ENCODE assay signal across 10 cellular contexts in genomic region chr20:31612271-31612640, GRCh38. TPM values are rescaled to one million over a fixed set of nuclear protein-coding genes. Genes with fewer than 3 reads are reported as not detected.
A peak's percentile ranks its signal among the peaks of the same experiment; 100 is the strongest.
DNase-seq lines count a peak whose midpoint lies in the region; ATAC-seq and TF ChIP-seq lines count a peak whose summit lies in the region.
"Not testable (repeated sequence)": the region's sequence is repeated elsewhere in the genome, so short reads cannot be mapped to it uniquely, and the experiment has no call there.
"Had no signal": no experiment of that assay in that cellular context is flagged by ENCODE, and none has a peak within 500 bp of the region (broad histone marks: within the 10 kb centered on the region; RNA-seq: fewer than 3 reads in every experiment).

No MANE protein-coding gene starts in this region.

- intact Hi-C loops in IMR-90 (cut with micrococcal nuclease): not testable (repeated sequence)
- intact Hi-C loops in Panc1 (cut with micrococcal nuclease; ENCODE audit: unreplicated experiment): loop anchor here (1.0 kb wide), 1 partner anchor 42 kb away; no protein-coding TSS in a partner anchor
- intact Hi-C loops in mammary epithelial cell (cut with micrococcal nuclease): loop anchor here (1.0 kb wide), 1 partner anchor 52 kb away; no protein-coding TSS in a partner anchor

- not testable (repeated sequence) for ATAC-seq in IMR-90 (ENCODE audit: low read depth); Panc1

- not testable (repeated sequence) for H3K27me3 ChIP-seq in IMR-90 (ENCODE audit: control insufficient read depth, insufficient read depth, low read length); Panc1 (ENCODE audit: control insufficient read depth, insufficient read depth, low read length); mammary epithelial cell (ENCODE audit: insufficient read depth, low read length); mesendoderm (ENCODE audit: insufficient read depth, low read length, poor library complexity)

- POLR2A ChIA-PET in IMR-90 (lab: Charles Lee; ENCODE audit: unreplicated experiment): not testable (repeated sequence)
- POLR2A ChIA-PET in Panc1 (lab: Charles Lee): interaction anchor here (0.7 to 1.7 kb wide), 5 partner anchors 24 to 110 kb away, joined by 3 to 9 read pairs (median 6); no protein-coding TSS in a partner anchor

- not testable (repeated sequence) for BruUV-seq in IMR-90 (replicated peaks; lab: Mats Ljungman, UMichigan); Panc1 (replicated peaks; lab: Mats Ljungman, UMichigan); mammary epithelial cell (replicated peaks; lab: Mats Ljungman, UMichigan)

- not testable (repeated sequence) for H3K23ac ChIP-seq in IMR-90 (ENCODE audit: low read depth, low read length); mesendoderm (ENCODE audit: low read length)

- not testable (repeated sequence) for H4K8ac ChIP-seq in IMR-90 (ENCODE audit: low read depth in 2 of 2, low read length in 2 of 2); mesendoderm (ENCODE audit: low read depth, low read length)

- not testable (repeated sequence) for TF ChIP-seq POLR2A in IMR-90 (IDR thresholded peaks at IDR 0.05; ENCODE audit: low read depth, low read length)

- H2BK120ac ChIP-seq in IMR-90 (ENCODE audit: low read depth, low read length): not testable (repeated sequence)
- H2BK120ac ChIP-seq in mesendoderm (ENCODE audit: low read depth, low read length): peak overlapping the region; percentile 67

- CTCF ChIA-PET in IMR-90 (lab: Yijun Ruan, JAX): interaction anchor here (0.5 to 4.0 kb wide), 20 partner anchors 9 to 163 kb away, joined by 3 to 97 read pairs (median 6); no protein-coding TSS in a partner anchor
- CTCF ChIA-PET in Panc1 (lab: Charles Lee): interaction anchor here (0.7 to 7.8 kb wide), 19 partner anchors 8 to 111 kb away, joined by 3 to 298 read pairs (median 9); partner anchors contain the start of genes HM13 and ID1
- CTCF ChIA-PET in mammary epithelial cell (lab: Charles Lee; ENCODE audit: low non-redundant PET): interaction anchor here (0.6 to 3.3 kb wide), 10 partner anchors 19 to 111 kb away, joined by 3 to 45 read pairs (median 7); no protein-coding TSS in a partner anchor

- H2BK5ac ChIP-seq in IMR-90 (ENCODE audit: low read depth, low read length, poor library complexity, severe bottlenecking); mesendoderm (ENCODE audit: low read length): not testable (repeated sequence)

- H3K4ac ChIP-seq in IMR-90 (ENCODE audit: low read depth, low read length): not testable (repeated sequence)
- peak overlapping the region; percentile 67 for H3K4ac ChIP-seq in mesendoderm (ENCODE audit: low read depth, low read length)

- H3K4me1 ChIP-seq in IMR-90 (ENCODE audit: control insufficient read depth, insufficient read depth, low read length) (peaks cover 15% of the 10 kb centered on the region), Panc1 (ENCODE audit: control insufficient read depth, insufficient read depth, low read length) (peaks cover 55% of the 10 kb centered on the region), mammary epithelial cell (ENCODE audit: insufficient read depth, low read length) (peaks cover 45% of the 10 kb centered on the region)
- not testable (repeated sequence) for H3K4me1 ChIP-seq in mesendoderm (ENCODE audit: control insufficient read depth, low read depth, low read length)

- H4K5ac ChIP-seq in IMR-90 (ENCODE audit: low read depth, low read length); mesendoderm (ENCODE audit: low read length): not testable (repeated sequence)

- not testable (repeated sequence) for H4K20me1 ChIP-seq in IMR-90 (ENCODE audit: insufficient read depth, low read length); mammary epithelial cell (ENCODE audit: insufficient read depth, low read length)

- dilution Hi-C loops in IMR-90 (cut with HindIII; ENCODE audit: low sequenced_read_pairs, unreplicated experiment): not testable (repeated sequence)
- dilution Hi-C loops in mammary epithelial cell (cut with HindIII; ENCODE audit: low sequenced_read_pairs): loop anchor here (5.0 kb wide), 2 partner anchors 45 to 85 kb away; no protein-coding TSS in a partner anchor

- H2AK9ac ChIP-seq in IMR-90 (replicated peaks; ENCODE audit: low read depth, low read length, poor library complexity): not testable (repeated sequence)

- H3K18ac ChIP-seq in IMR-90 (ENCODE audit: low read depth, low read length): not testable (repeated sequence)
- H3K18ac ChIP-seq in mesendoderm (ENCODE audit: low read length): peak overlapping the region; percentile 97

- H3K9me1 ChIP-seq in IMR-90 (ENCODE audit: insufficient read depth, low read length): not testable (repeated sequence)

- TF ChIP-seq RAD21 in IMR-90 (IDR thresholded peaks at IDR 0.05; ENCODE audit: low read length): not testable (repeated sequence)

- H3K79me2 ChIP-seq in mammary epithelial cell (ENCODE audit: insufficient read depth, low read length); mesendoderm (ENCODE audit: control insufficient read depth, insufficient read depth, low read length): not testable (repeated sequence)

- 79% methylated on average over 2 of the region's 12 CpGs; no CpG with 5 or more reads in 1 of the 2 experiments for WGBS in IMR-90 (ENCODE audit: extremely low coverage in 2 of 2, insufficient read length in 1 of 2), 2 experiments
- WGBS in mammary epithelial cell (ENCODE audit: low coverage, missing lambda C conversion rate): 89% methylated on average over 3 of the region's 12 CpGs
- WGBS in mesendoderm (ENCODE audit: extremely low coverage, insufficient coverage, low lambda C conversion rate): no CpG with 5 or more reads among the region's 12 CpGs

- peak overlapping the region; percentile 14 for H3K27ac ChIP-seq in C4-2B
- H3K27ac ChIP-seq in IMR-90 (ENCODE audit: insufficient read depth, low read length); mesendoderm (ENCODE audit: low read depth, low read length): not testable (repeated sequence)
- peak overlapping the region; percentile 100 for H3K27ac ChIP-seq in Panc1 (ENCODE audit: low read length)
- H3K27ac ChIP-seq in mammary epithelial cell (ENCODE audit: insufficient read depth, low read depth, low read length): peak overlapping the region; percentile 49

- H3K9me3 Mint-ChIP-seq in glutamatergic neuron (ENCODE audit: unreplicated experiment): peaks cover 17% of the 10 kb centered on the region
- H3K9me3 Mint-ChIP-seq in progenitor cell of endocrine pancreas (ENCODE audit: low read depth): not testable (repeated sequence)

- DNase-seq in IMR-90; Panc1 (ENCODE audit: low read depth, low spot score); mammary epithelial cell; glutamatergic neuron; mesendoderm; progenitor cell of endocrine pancreas (ENCODE audit: low spot score, unreplicated experiment): not testable (repeated sequence)

- not testable (repeated sequence) for H4K91ac ChIP-seq in IMR-90 (ENCODE audit: insufficient read depth, low read depth, low read length)

- not testable (repeated sequence) for H3K79me1 ChIP-seq in IMR-90 (ENCODE audit: low read depth in 1 of 2, low read length in 2 of 2); mesendoderm (ENCODE audit: low read length)

- TF ChIP-seq CTCF in C4-2B (conservative IDR thresholded peaks at IDR 0.05); IMR-90 (conservative IDR thresholded peaks at IDR 0.05; ENCODE audit: low read depth, low read length); Panc1 (IDR thresholded peaks at IDR 0.05); mammary epithelial cell (conservative IDR thresholded peaks at IDR 0.05 in 1 of 2, IDR thresholded peaks at IDR 0.05 in 1 of 2; ENCODE audit: extremely low read depth in 1 of 2, insufficient read depth in 1 of 2, low read depth in 1 of 2, low read length in 2 of 2); glutamatergic neuron (IDR thresholded peaks at IDR 0.05; ENCODE audit: partially characterized antibody, unreplicated experiment); progenitor cell of endocrine pancreas (IDR thresholded peaks at IDR 0.05; ENCODE audit: unreplicated experiment): not testable (repeated sequence)

- peaks cover 23% of the 10 kb centered on the region for H3K27me3 Mint-ChIP-seq in glutamatergic neuron (ENCODE audit: unreplicated experiment)
- H3K27me3 Mint-ChIP-seq in progenitor cell of endocrine pancreas: not testable (repeated sequence)

- not testable (repeated sequence) for H3K4me3 Mint-ChIP-seq in glutamatergic neuron (ENCODE audit: unreplicated experiment); progenitor cell of endocrine pancreas (ENCODE audit: low read depth)

- H3K36me3 Mint-ChIP-seq in glutamatergic neuron (ENCODE audit: unreplicated experiment); progenitor cell of endocrine pancreas (ENCODE audit: insufficient read depth): not testable (repeated sequence)

- not testable (repeated sequence) for H3K9me3 ChIP-seq in IMR-90 (ENCODE audit: control insufficient read depth, insufficient read depth, low read length); Panc1 (ENCODE audit: control insufficient read depth, insufficient read depth, low read depth, low read length); mammary epithelial cell (replicated peaks; ENCODE audit: insufficient read depth, low read length)

- H3K4me3 ChIP-seq in IMR-90 (ENCODE audit: insufficient read depth, low read depth, low read length); Panc1 (ENCODE audit: low read depth in 2 of 2, low read length in 2 of 2); mammary epithelial cell (replicated peaks in 1 of 3; ENCODE audit: insufficient read depth in 1 of 3, low read depth in 2 of 3, low read length in 3 of 3); mesendoderm (ENCODE audit: low read length): not testable (repeated sequence)

- H2BK20ac ChIP-seq in IMR-90 (ENCODE audit: low read depth, low read length): not testable (repeated sequence)

- not testable (repeated sequence) for H2AK5ac ChIP-seq in IMR-90 (ENCODE audit: low read depth, low read length); mesendoderm (ENCODE audit: low read length)

- not testable (repeated sequence) for H3K36me3 ChIP-seq in IMR-90 (ENCODE audit: control insufficient read depth, insufficient read depth, low read length); Panc1 (ENCODE audit: control insufficient read depth, insufficient read depth, low read length); mammary epithelial cell (ENCODE audit: insufficient read depth, low read length); mesendoderm (ENCODE audit: control insufficient read depth, insufficient read depth, low read length)

- not testable (repeated sequence) for H3K14ac ChIP-seq in IMR-90 (replicated peaks; ENCODE audit: low read depth, low read length)

- not testable (repeated sequence) for H3K9ac ChIP-seq in IMR-90 (ENCODE audit: low read depth, low read length); mammary epithelial cell (ENCODE audit: insufficient read depth, low read length); mesendoderm (ENCODE audit: low read length)

- H3K4me2 ChIP-seq in IMR-90 (ENCODE audit: low read depth, low read length); mammary epithelial cell (ENCODE audit: insufficient read depth, low read depth, low read length); mesendoderm (ENCODE audit: low read length): not testable (repeated sequence)

- H3K27ac Mint-ChIP-seq in glutamatergic neuron (ENCODE audit: unreplicated experiment) (peak overlapping the region; percentile 22), progenitor cell of endocrine pancreas (peak overlapping the region; percentile 94)

- H3K4me1 Mint-ChIP-seq in glutamatergic neuron (ENCODE audit: low read depth, unreplicated experiment): peaks cover 14% of the 10 kb centered on the region
- H3K4me1 Mint-ChIP-seq in progenitor cell of endocrine pancreas (ENCODE audit: low read depth): peaks cover 31% of the 10 kb centered on the region

- not testable (repeated sequence) for H3K56ac ChIP-seq in IMR-90 (ENCODE audit: extremely low read depth, insufficient read depth, low read length); mesendoderm (ENCODE audit: low read length)

- H2AFZ ChIP-seq in IMR-90 (replicated peaks; ENCODE audit: low read length, poor library complexity): peak overlapping the region; percentile 9
- H2AFZ ChIP-seq in mammary epithelial cell (ENCODE audit: low read depth, low read length): not testable (repeated sequence)

- in situ Hi-C loops in IMR-90 (cut with MboI; ENCODE audit: low sequenced_read_pairs); Panc1 (cut with HindIII; ENCODE audit: low pct_unique_long_range_greater_than_20kb, low sequenced_read_pairs); mammary epithelial cell (cut with MboI; ENCODE audit: low sequenced_read_pairs in 2 of 2): not testable (repeated sequence)

- H2BK15ac ChIP-seq in IMR-90 (ENCODE audit: low read depth, low read length); mesendoderm (replicated peaks; ENCODE audit: low read depth): not testable (repeated sequence)

RNA-seq across cellular contexts. Expression of gene ID1, which starts 7.2 kb away (rescaled TPM):
- total RNA-seq in IMR-90 (2012; rRNA removed) (174 and 186 TPM in 2 replicates), Panc1 (2021; ENCODE audit: unreplicated experiment) (152 TPM), mammary epithelial cell (10 to 100 TPM; 66.2 to 86.1 TPM), glutamatergic neuron (ENCODE audit: unreplicated experiment) (92.0 TPM), progenitor cell of endocrine pancreas (322 and 326 TPM in 2 replicates)
- polyA plus RNA-seq in IMR-90 (2012; rRNA removed) (148 and 156 TPM in 2 replicates), mammary epithelial cell (206 TPM)
- polyA plus RNA-seq in IMR-90 (2012; cell fraction: cytosol; rRNA removed): 283 and 402 TPM in 2 replicates
- 740 and 930 TPM in 2 replicates for polyA plus RNA-seq in IMR-90 (2012; cell fraction: nucleus; rRNA removed; ENCODE audit: low replicate concordance)
- 185 TPM for polyA plus RNA-seq in Panc1 (2012; ENCODE audit: insufficient read length)
- polyA minus RNA-seq in mammary epithelial cell: 20.0 TPM
- 298 TPM for polyA plus RNA-seq in mesendoderm (2013, experiment 1 of 2)
- 282 TPM for polyA plus RNA-seq in mesendoderm (2013, experiment 2 of 2)

RNA-seq across cellular contexts. Expression of gene COX4I2, which starts 25.5 kb away (rescaled TPM):
- total RNA-seq in IMR-90 (2012; rRNA removed) (not detected in 2 replicates), Panc1 (2021; ENCODE audit: unreplicated experiment) (not detected), mammary epithelial cell (not detected), glutamatergic neuron (ENCODE audit: unreplicated experiment) (not detected), progenitor cell of endocrine pancreas (not detected in 2 replicates)
- polyA plus RNA-seq in IMR-90 (2012; rRNA removed) (not detected in 2 replicates), mammary epithelial cell (not detected)
- not detected in 2 replicates for polyA plus RNA-seq in IMR-90 (2012; cell fraction: cytosol; rRNA removed)
- polyA plus RNA-seq in IMR-90 (2012; cell fraction: nucleus; rRNA removed; ENCODE audit: low replicate concordance): not detected in 2 replicates
- polyA plus RNA-seq in Panc1 (2012; ENCODE audit: insufficient read length): not detected
- polyA minus RNA-seq in mammary epithelial cell: not detected
- 0.06 TPM for polyA plus RNA-seq in mesendoderm (2013, experiment 1 of 2)
- polyA plus RNA-seq in mesendoderm (2013, experiment 2 of 2): not detected
- total RNA-seq: CD4-positive, CD25-positive, alpha-beta regulatory T cell; LHCN-M2; SJCRH30 had no signal
- polyA plus RNA-seq: CD4-positive, CD25-positive, alpha-beta regulatory T cell had no signal
